In the genomic region with DNA sequence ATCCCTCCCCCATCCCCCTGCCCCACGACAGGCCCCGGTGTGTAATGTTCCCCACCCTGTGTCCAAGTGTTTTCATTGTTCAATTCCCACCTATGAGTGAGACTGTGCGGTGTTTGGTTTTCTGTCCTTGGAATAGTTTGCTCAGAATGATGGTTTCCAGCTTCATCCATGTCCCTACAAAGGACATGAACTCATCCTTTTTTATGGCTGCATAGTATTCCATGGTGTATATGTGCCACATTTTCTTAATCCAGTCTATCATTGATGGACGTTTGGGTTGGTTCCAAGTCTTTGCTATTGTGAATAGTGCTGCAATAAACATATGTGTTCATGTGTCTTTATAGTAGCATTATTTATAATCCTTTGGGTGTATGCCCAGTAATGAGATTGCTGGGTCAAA, we compare ENCODE assay signal across 3 cellular contexts. TPM values are rescaled to one million over a fixed set of nuclear protein-coding genes. Genes with fewer than 3 reads are reported as not detected.
"Had no signal": no experiment of that assay in that cellular context is flagged by ENCODE, and none has a peak within 500 bp of the region (broad histone marks: within the 10 kb centered on the region; RNA-seq: fewer than 3 reads in every experiment).

No MANE protein-coding gene starts in this region.

RNA-seq across cellular contexts. Expression of gene DNASE1L3, which starts 32.1 kb away (rescaled TPM):
- total RNA-seq: kidney epithelial cell, mammary epithelial cell, myocyte had no signal
